In the genomic region with DNA sequence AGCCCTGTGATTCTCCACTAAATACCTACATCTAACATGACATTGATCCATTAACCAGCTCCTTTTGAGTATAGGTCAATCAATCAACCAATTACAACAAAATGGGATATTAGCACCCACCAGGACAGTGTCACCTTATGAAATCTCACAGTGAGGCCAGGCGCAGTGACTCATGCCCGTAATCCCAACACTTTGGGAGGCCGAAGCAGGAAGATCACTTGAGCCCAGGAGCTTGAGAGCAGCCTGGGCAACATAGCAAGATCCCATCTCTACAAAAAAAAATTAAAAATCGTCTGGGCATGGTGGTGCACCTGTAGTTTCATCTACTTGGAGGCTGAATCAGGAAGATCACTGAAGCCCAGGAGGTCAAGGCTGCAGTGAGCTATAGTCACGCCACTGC, we compare ENCODE assay signal across 31 cellular contexts. TPM values are rescaled to one million over a fixed set of nuclear protein-coding genes. Genes with fewer than 3 reads are reported as not detected.
"Had no signal": no experiment of that assay in that cellular context is flagged by ENCODE, and none has a peak within 500 bp of the region (broad histone marks: within the 10 kb centered on the region; RNA-seq: fewer than 3 reads in every experiment).

No MANE protein-coding gene starts in this region.

- H3K27me3 ChIP-seq: ovary, testis, vagina had no signal

- H3K36me3 Mint-ChIP-seq: natural killer cell; neural progenitor cell; stimulated activated memory B cell treated with anti-CD40 and anti-IgM and Interleukin-4, amounts not matched to agents 10 μg/mL and 1 μg/mL and 100 μg/mL, for 72 hours had no signal

- H3K9me3 Mint-ChIP-seq: natural killer cell; nephron; neural progenitor cell; stimulated activated naive CD8-positive, alpha-beta T cell treated with anti-CD3 and anti-CD28 coated beads, Interleukin-15, amount 100 ng/mL, for 72 hours had no signal

- H3K9ac ChIP-seq: neural progenitor cell, parathyroid adenoma had no signal

- H3K9me3 ChIP-seq: ovary, psoas muscle, spleen, suprapubic skin, testis, tibial artery, transverse colon, upper lobe of left lung, vagina had no signal

- H3K4me3 ChIP-seq: neural progenitor cell, ovary, psoas muscle, skin epidermis, smooth muscle cell, spleen, suprapubic skin, testis, tibial artery, transverse colon, upper lobe of left lung, vagina had no signal

- H3K27ac Mint-ChIP-seq: natural killer cell; nephron; neural progenitor cell; progenitor cell of endocrine pancreas; stimulated activated memory B cell treated with anti-CD40 and anti-IgM and Interleukin-4, amounts not matched to agents 10 μg/mL and 1 μg/mL and 100 μg/mL, for 72 hours; stimulated activated naive CD8-positive, alpha-beta T cell treated with anti-CD3 and anti-CD28 coated beads, Interleukin-15, amount 100 ng/mL, for 72 hours had no signal

- H2AFZ ChIP-seq: neural progenitor cell, parathyroid adenoma had no signal

- H3K4me3 Mint-ChIP-seq: natural killer cell; nephron; neural progenitor cell; stimulated activated memory B cell treated with anti-CD40 and anti-IgM and Interleukin-4, amounts not matched to agents 10 μg/mL and 1 μg/mL and 100 μg/mL, for 72 hours; stimulated activated naive CD8-positive, alpha-beta T cell treated with anti-CD3 and anti-CD28 coated beads, Interleukin-15, amount 100 ng/mL, for 72 hours had no signal

- H3K36me3 ChIP-seq: neural progenitor cell, ovary, spleen, suprapubic skin, tibial artery, transverse colon, upper lobe of left lung, vagina had no signal

- H3K4me1 ChIP-seq: parathyroid adenoma, psoas muscle, testis had no signal

- FAIRE-seq: urothelium cell line had no signal

- DNase-seq: natural killer cell; occipital lobe; ovary; posterior cingulate gyrus; psoas muscle; right cardiac atrium; spleen; stimulated activated CD4-positive, alpha-beta T cell treated with anti-CD3 and anti-CD28 coated beads, Interleukin-12 subunit alpha, Interleukin-12 subunit beta, amount 100 ng/mL, for 4 hours; stimulated activated CD4-positive, alpha-beta T cell treated with anti-CD3 and anti-CD28 coated beads, Interleukin-1b, Interleukin-23, amount 100 ng/mL, for 48 hours; stimulated activated CD4-positive, alpha-beta T cell treated with anti-CD3 and anti-CD28 coated beads, Interleukin-4, amount 100 ng/mL, for 1 hour; stimulated activated CD4-positive, alpha-beta T cell treated with anti-CD3 and anti-CD28 coated beads, Interleukin-4, amount 100 ng/mL, for 4 hours; stimulated activated CD8-positive, alpha-beta memory T cell treated with anti-CD3 and anti-CD28 coated beads, Interleukin-4, amount 100 ng/mL, for 48 hours; stimulated activated naive CD4-positive, alpha-beta T cell; stimulated activated naive CD8-positive, alpha-beta T cell treated with anti-CD3 and anti-CD28 coated beads, Interleukin-15, amount 100 ng/mL, for 72 hours; stimulated activated naive CD8-positive, alpha-beta T cell treated with anti-CD3 and anti-CD28 coated beads, Interleukin-15, Interleukin-2, amounts not matched to agents 100 U/mL and 50 U/mL, for 24 hours; substantia nigra; testis; tibial artery; transverse colon; upper lobe of left lung had no signal

- H3K27ac ChIP-seq: neural progenitor cell, ovary, parathyroid adenoma, psoas muscle, skin epidermis, spleen, suprapubic skin, testis, tibial artery, transverse colon, upper lobe of left lung, vagina had no signal

- H3K4me2 ChIP-seq: neural progenitor cell, smooth muscle cell had no signal

- H3K4me1 Mint-ChIP-seq: natural killer cell; stimulated activated naive CD8-positive, alpha-beta T cell treated with anti-CD3 and anti-CD28 coated beads, Interleukin-15, amount 100 ng/mL, for 72 hours had no signal

- ATAC-seq: natural killer cell; psoas muscle; right cardiac atrium; sciatic nerve; stimulated activated memory B cell treated with anti-CD40 and anti-IgM and Interleukin-4, amounts not matched to agents 10 μg/mL and 1 μg/mL and 100 μg/mL, for 72 hours; stimulated activated naive CD8-positive, alpha-beta T cell treated with anti-CD3 and anti-CD28 coated beads, Interleukin-15, amount 100 ng/mL, for 72 hours; stimulated activated naive CD8-positive, alpha-beta T cell treated with anti-CD3 and anti-CD28 coated beads, Interleukin-15, Interleukin-2, amounts not matched to agents 100 U/mL and 50 U/mL, for 24 hours had no signal

RNA-seq across cellular contexts. Expression of a gene that starts 28.5 kb away (rescaled TPM):
- total RNA-seq: natural killer cell had no signal
